In the genomic region with DNA sequence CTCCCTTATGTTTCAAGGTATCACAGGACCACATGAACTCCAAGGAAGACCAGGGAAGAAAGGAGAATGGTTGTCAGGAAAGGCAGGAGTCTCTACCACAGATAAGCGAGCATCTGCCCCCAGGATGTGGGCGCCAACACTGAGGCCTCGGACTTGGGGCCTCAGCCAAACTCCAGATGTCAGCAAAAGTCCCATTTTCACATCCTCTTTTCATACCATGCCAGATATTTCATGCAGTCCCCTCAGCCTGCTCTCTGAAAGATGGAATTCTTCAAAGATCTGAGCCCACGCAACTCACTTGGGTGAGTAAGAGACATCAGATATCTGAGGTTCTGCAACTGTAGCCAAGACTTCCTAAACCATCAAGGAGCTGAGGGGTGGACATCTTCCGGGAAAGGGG, we compare ENCODE assay signal across 27 cellular contexts. TPM values are rescaled to one million over a fixed set of nuclear protein-coding genes. Genes with fewer than 3 reads are reported as not detected.
A peak's percentile ranks its signal among the peaks of the same experiment; 100 is the strongest.
DNase-seq lines count a peak whose midpoint lies in the region; FAIRE-seq and TF ChIP-seq lines count a peak whose summit lies in the region.
"Had no signal": no experiment of that assay in that cellular context is flagged by ENCODE, and none has a peak within 500 bp of the region (broad histone marks: within the 10 kb centered on the region; RNA-seq: fewer than 3 reads in every experiment).

No MANE protein-coding gene starts in this region.

- FAIRE-seq in GM12891 (lab: Jason Lieb, UNC) = no peak
- FAIRE-seq: H1, small intestine had no signal

- peak overlapping the region; percentile 6; the same call in 1 of the 2 replicates for H3K4me2 ChIP-seq in BLaER1

- peaks cover 7% of the 10 kb centered on the region for H3K9me3 ChIP-seq in BLaER1
- H3K9me3 ChIP-seq: neutrophil, Peyer's patch, suprapubic skin, uterus had no signal

- H4K20me1 ChIP-seq in BLaER1 = no peaks in the 10 kb centered on the region

- DNase-seq in GM12891 (ENCODE audit: insufficient read length, low spot score) (no peak), NOMO-1 treated with DMSO at 0.1 percent for 48 hours (lab: John Stamatoyannopoulos, UW; ENCODE audit: unreplicated experiment) (peak; percentile 55), medulla oblongata (ENCODE audit: extremely low spot score) (peak; percentile 62), GOT3 (lab: John Stamatoyannopoulos, UW) (no peak), NCI-H1694 (lab: John Stamatoyannopoulos, UW) (no peak), D341Med (ENCODE audit: low spot score) (no peak), ureter (ENCODE audit: low spot score) (no peak)
- DNase-seq: activated CD4-positive, alpha-beta T cell treated with anti-CD3 and anti-CD28 coated beads for 36 hours; activated CD8-positive, alpha-beta memory T cell treated with anti-CD3 and anti-CD28 coated beads for 24 hours; activated T-cell treated with anti-CD3 and anti-CD28 coated beads, Interleukin-2, amount 50 U/mL, for 24 hours; CD4-positive, CD25-positive, alpha-beta regulatory T cell; cerebellar nuclear complex; Kasumi-1; left cardiac atrium; mesenchymal stem cell; NCI-H1417; Peyer's patch; small intestine; uterus had no signal

- H3K27me3 ChIP-seq in BLaER1 = no peaks in the 10 kb centered on the region
- H3K27me3 ChIP-seq: Peyer's patch, uterus had no signal

- H3K4me1 ChIP-seq in BLaER1 = 0 out of 2 replicates have a peak, but pooled peaks cover 4% of the 10 kb centered on the region
- H3K4me1 ChIP-seq: Peyer's patch, uterus had no signal

- no peaks in the 10 kb centered on the region for H3K36me3 ChIP-seq in BLaER1
- H3K36me3 ChIP-seq: neutrophil, Peyer's patch, suprapubic skin, uterus had no signal

- H3K4me3 ChIP-seq in BLaER1 = no peak overlapping the region
- H3K4me3 ChIP-seq: Peyer's patch, suprapubic skin, uterus had no signal

- no peak for TF ChIP-seq POLR2A in GM12891 (IDR thresholded peaks at IDR 0.05; ENCODE audit: low read depth, low read length)

- no peak overlapping the region for H3K27ac ChIP-seq in BLaER1
- H3K27ac ChIP-seq: neutrophil, Peyer's patch, suprapubic skin, uterus had no signal

- no peak overlapping the region for H3K9ac ChIP-seq in BLaER1

TF ChIP-seq in GM12891, 5 proteins besides CTCF, POLR2A, EP300 and RAD21:
- no peak for TF ChIP-seq TAF1 (IDR thresholded peaks at IDR 0.05; ENCODE audit: low read depth, low read length)
- TF ChIP-seq POU2F2 (IDR thresholded peaks at IDR 0.05; ENCODE audit: low read depth, low read length) = no peak
- TF ChIP-seq POLR2AphosphoS5 (IDR thresholded peaks at IDR 0.05; ENCODE audit: low read depth, low read length) = no peak
- no peak for TF ChIP-seq PAX5 (IDR thresholded peaks at IDR 0.05; ENCODE audit: insufficient read depth, low read length, severe bottlenecking)
- peak; percentile 75 for TF ChIP-seq SPI1 (IDR thresholded peaks at IDR 0.05; ENCODE audit: low read depth, low read length)

RNA-seq across cellular contexts. Expression of gene PRR20G, which starts 19.6 kb away (rescaled TPM):
- polyA plus RNA-seq in GM12891 (2012; ENCODE audit: low read depth, missing spikeins) = not detected
- not detected for total RNA-seq in ureter
- total RNA-seq: activated CD4-positive, alpha-beta T cell treated with anti-CD3 and anti-CD28 coated beads for 36 hours; CD4-positive, CD25-positive, alpha-beta regulatory T cell; H1; left cardiac atrium; myocyte; NCI-H460; Peyer's patch; pulmonary artery endothelial cell; SK-MEL-5; suprapubic skin; uterus had no signal
- polyA plus RNA-seq: CD4-positive, CD25-positive, alpha-beta regulatory T cell; small intestine had no signal

Comparison
In these comparisons a context has a peak if more than half of its experiments do, and no peak if none do; other contexts are left out.
1. DNase-seq: peak in NOMO-1 treated with DMSO at 0.1 percent for 48 hours (single experiment) and medulla oblongata (single experiment); none in GM12891 (single experiment), GOT3 (single experiment), NCI-H1694 (single experiment), D341Med (single experiment) and ureter (single experiment).